Comparison of ENCODE assay signal across 8 cellular contexts in the genomic region with DNA sequence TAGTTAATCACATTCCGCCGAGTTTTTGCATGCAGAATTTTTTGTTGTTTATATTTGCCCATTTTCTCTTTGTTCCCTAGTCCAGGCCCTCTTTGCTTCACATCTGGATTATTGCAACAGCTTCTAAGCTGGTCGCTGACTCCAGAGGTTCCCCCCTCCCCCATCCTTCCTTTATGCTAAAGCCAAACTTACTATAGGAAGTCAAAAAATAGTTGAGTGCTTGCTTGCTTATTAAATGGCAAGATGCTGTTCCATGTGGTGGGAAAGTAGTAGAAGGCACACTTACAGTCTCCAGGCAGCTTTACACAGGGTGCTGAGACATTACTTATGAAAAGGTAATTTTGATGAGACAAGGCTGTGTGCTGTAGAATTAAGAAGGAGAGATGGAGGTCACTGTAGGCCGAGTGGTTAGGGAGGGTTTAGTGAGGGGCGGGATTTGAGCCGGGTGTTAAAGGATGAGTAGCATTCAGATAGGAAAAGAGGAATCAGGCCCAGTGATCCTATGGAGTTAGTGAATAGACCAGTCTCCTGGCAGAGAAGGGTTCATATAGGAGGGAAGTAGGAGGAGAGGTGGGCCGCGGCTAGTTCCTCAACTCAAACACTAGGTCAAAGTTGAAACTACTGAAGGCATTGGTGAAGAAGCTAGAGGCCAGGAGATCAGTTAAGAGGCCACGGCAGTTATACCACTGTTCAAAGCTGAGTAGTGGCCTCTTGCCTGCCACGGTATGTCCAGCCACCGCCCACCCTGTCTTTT. TPM values are rescaled to one million over a fixed set of nuclear protein-coding genes. Genes with fewer than 3 reads are reported as not detected.
DNase-seq lines count a peak whose midpoint lies in the region; ATAC-seq and TF ChIP-seq lines count a peak whose summit lies in the region.

No MANE protein-coding gene starts in this region.

- H3K4me2 ChIP-seq in OCI-LY1 (ENCODE audit: low read length), result peak overlapping the region; percentile 88

- H3K79me2 ChIP-seq in OCI-LY1 (ENCODE audit: insufficient read depth, low read length), result no peaks in the 10 kb centered on the region

- peak overlapping the region; percentile 92 for H3K4me3 ChIP-seq in OCI-LY1 (ENCODE audit: low read depth, low read length, poor library complexity, severe bottlenecking)
- peak overlapping the region; percentile 64 to 99 (median 90) for H3K4me3 ChIP-seq in dorsolateral prefrontal cortex

- H3K4me3 Mint-ChIP-seq in natural killer cell, result peak overlapping the region; percentile 93

- DNase-seq in ELR (ENCODE audit: low read depth) (peak; percentile 36), dorsolateral prefrontal cortex (no peak), natural killer cell (no peak), kidney glomerular epithelial cell (lab: John Stamatoyannopoulos, UW) (no peak)

- H3K9me3 Mint-ChIP-seq in natural killer cell, result no peaks in the 10 kb centered on the region

- H4K20me1 ChIP-seq in OCI-LY1 (ENCODE audit: insufficient read depth, low read length), result no peaks in the 10 kb centered on the region

- no peaks in the 10 kb centered on the region for H3K9me3 ChIP-seq in OCI-LY1 (ENCODE audit: low read length)

- H3K27me3 ChIP-seq in OCI-LY1 (ENCODE audit: insufficient read depth, low read length) (no peaks in the 10 kb centered on the region), dorsolateral prefrontal cortex (no peaks in the 10 kb centered on the region)

- no peaks in the 10 kb centered on the region for H3K9me2 ChIP-seq in OCI-LY1 (ENCODE audit: low read depth, low read length)

- peaks cover 6% of the 10 kb centered on the region; the same call in 1 of the 2 replicates for H3K36me3 ChIP-seq in OCI-LY1 (ENCODE audit: insufficient read depth, low read length)

- H3K27ac ChIP-seq in OCI-LY1 (ENCODE audit: low read depth, low read length, poor library complexity, severe bottlenecking), result no peak overlapping the region
- H3K27ac ChIP-seq in dorsolateral prefrontal cortex, result peak overlapping the region in 53 of 59 donors; percentile 14 to 98 (median 84)

- no peaks in the 10 kb centered on the region for H3K36me3 Mint-ChIP-seq in natural killer cell

- intact Hi-C loops in dorsolateral prefrontal cortex (cut with DNase I), result loop anchor here (5.0 to 10.0 kb wide), 2 partner anchors 53 to 55 kb away; a partner anchor contains a TSS
- intact Hi-C loops in natural killer cell (cut with micrococcal nuclease), result no loop called here

- H3F3A ChIP-seq in OCI-LY1 (ENCODE audit: insufficient read depth, low read length), result no peaks in the 10 kb centered on the region

- TF ChIP-seq CTCF in OCI-LY1 (IDR thresholded peaks at IDR 0.05; ENCODE audit: low read length), result no peak
- no peak for TF ChIP-seq CTCF in dorsolateral prefrontal cortex (IDR thresholded peaks at IDR 0.05 in 54 of 56, conservative IDR thresholded peaks at IDR 0.05 in 2 of 56; ENCODE audit: low read depth in 1 of 56, partially characterized antibody in 56 of 56)
- TF ChIP-seq CTCF in natural killer cell (IDR thresholded peaks at IDR 0.05), result no peak

- peak overlapping the region; percentile 76; the same call in 1 of the 2 replicates for H3K9ac ChIP-seq in OCI-LY1 (ENCODE audit: low read length)

- H3K4me1 Mint-ChIP-seq in natural killer cell, result peaks cover 22 to 30% of the 10 kb centered on the region in 2 donors

- ATAC-seq in natural killer cell (no peak), HG02588 (IDR thresholded peaks at IDR 0.05; ENCODE audit: unreplicated experiment) (no peak), HG03139 (IDR thresholded peaks at IDR 0.05; ENCODE audit: unreplicated experiment) (no peak), HG02610 (IDR thresholded peaks at IDR 0.05; ENCODE audit: unreplicated experiment) (no peak)

- peaks cover 27% of the 10 kb centered on the region for H3K4me1 ChIP-seq in OCI-LY1 (ENCODE audit: insufficient read depth, low read length, severe bottlenecking)

- H3K27ac Mint-ChIP-seq in natural killer cell, result peak overlapping the region; percentile 41 to 75

- H2AFZ ChIP-seq in OCI-LY1 (ENCODE audit: low read length), result no peak overlapping the region

- peaks cover 8 to 9% of the 10 kb centered on the region in 2 donors for H3K27me3 Mint-ChIP-seq in natural killer cell (ENCODE audit: low read depth in 2 of 2)

RNA-seq across cellular contexts. Expression of a gene that starts 1.4 kb away (rescaled TPM):
- total RNA-seq in dorsolateral prefrontal cortex (10 to 100 TPM in 119 of 120 experiments, 1 to 10 TPM in 1; 9.1 to 17.6 (median 13.2) TPM), natural killer cell (10 to 100 TPM in 2 of 3 donors, 1 to 10 TPM in 1; 8.9 to 13.9 (median 12.0) TPM)

RNA-seq across cellular contexts. Expression of a gene that starts 52.7 kb away (rescaled TPM):
- total RNA-seq in dorsolateral prefrontal cortex (10 to 100 TPM; 49.6 to 99.1 (median 71.8) TPM), natural killer cell (10 to 100 TPM; 11.9 to 21.2 (median 13.2) TPM)

RNA-seq across cellular contexts. Expression of a gene that starts 57.0 kb away (rescaled TPM):
- total RNA-seq in dorsolateral prefrontal cortex, result 10 to 100 TPM; 18.2 to 56.1 (median 32.5) TPM
- total RNA-seq in natural killer cell, result 10 to 100 TPM; 42.1 to 61.0 (median 57.2) TPM
